Comparison of ENCODE assay signal across 5 cellular contexts in the genomic region with DNA sequence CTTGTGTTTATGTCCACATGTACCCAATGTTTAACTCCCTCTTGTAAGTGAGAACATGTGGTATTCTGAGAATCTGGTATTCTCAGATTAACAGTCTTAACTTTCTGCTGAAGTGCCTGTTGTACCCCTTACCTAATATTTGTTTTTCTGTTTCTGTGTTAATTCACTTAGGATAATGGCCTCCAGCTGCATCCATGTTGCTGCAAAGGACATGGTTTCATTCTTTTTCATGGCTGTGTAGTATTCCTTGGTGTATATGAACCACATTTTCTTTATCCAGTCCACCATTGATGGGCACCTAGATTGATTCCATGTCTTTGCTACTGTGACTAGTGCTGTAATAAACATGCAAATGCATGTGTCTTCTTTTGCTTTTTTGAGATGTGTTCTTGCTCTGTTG. TPM values are rescaled to one million over a fixed set of nuclear protein-coding genes. Genes with fewer than 3 reads are reported as not detected.
"Had no signal": no experiment of that assay in that cellular context is flagged by ENCODE, and none has a peak within 500 bp of the region (broad histone marks: within the 10 kb centered on the region; RNA-seq: fewer than 3 reads in every experiment).

No MANE protein-coding gene starts in this region.

RNA-seq across cellular contexts. Expression of a gene that starts 25.1 kb away (rescaled TPM):
- total RNA-seq: M059J, Right ventricle myocardium inferior, RPMI7951, SJCRH30, SK-MEL-5 had no signal

RNA-seq across cellular contexts. Expression of a gene that starts 35.6 kb away (rescaled TPM):
- total RNA-seq: Right ventricle myocardium inferior, SK-MEL-5 had no signal
